8 cellular contexts compared by ENCODE assay signal in the genomic region with DNA sequence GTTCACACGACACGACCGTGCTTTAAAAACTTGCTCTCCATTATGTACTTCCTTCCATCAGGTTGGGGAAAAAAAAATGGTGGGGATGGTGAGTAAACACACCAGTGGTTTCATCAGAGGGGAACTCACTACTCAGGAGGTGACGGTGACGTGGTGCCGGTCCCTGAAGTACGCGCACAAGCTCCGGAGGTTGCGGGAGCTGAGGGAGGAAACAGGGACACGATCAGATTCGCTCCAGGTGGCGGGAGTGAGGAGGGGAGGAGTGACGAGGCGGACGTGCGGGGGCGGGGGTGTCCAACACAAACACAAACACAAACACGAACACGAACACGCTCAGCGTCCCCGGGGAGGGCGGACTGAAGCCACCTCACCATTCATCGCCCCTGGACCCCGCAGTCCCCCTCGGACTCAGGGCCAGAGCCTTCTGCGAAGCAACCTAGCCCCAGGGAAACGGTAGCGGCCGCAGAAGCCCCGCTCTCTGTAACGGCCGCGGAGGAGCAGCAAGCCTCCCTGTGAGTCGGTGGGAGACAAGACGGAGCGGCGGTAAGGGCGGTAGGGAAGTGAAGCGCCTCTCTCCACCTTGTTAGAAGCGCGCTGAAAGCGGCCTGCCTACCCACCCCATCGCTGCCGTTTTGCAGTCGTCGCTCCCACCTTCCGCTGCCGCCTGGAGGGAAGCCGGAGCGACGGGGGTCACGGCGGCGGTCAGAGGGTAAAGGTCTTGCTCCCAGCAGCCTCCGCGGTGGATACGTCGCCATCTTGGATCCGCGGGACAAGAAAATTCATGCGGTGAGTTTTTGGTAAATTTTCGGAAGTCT. TPM values are rescaled to one million over a fixed set of nuclear protein-coding genes. Genes with fewer than 3 reads are reported as not detected.
A peak's percentile ranks its signal among the peaks of the same experiment; 100 is the strongest.
DNase-seq lines count a peak whose midpoint lies in the region; ATAC-seq, FAIRE-seq and TF ChIP-seq lines count a peak whose summit lies in the region.

CNOT2 (plus strand) TSS at position 739 of the 815 bp plus-strand sequence. CDS start 34,794 bp downstream, outside the sequence.

- no peaks in the 10 kb centered on the region for H3K36me3 ChIP-seq in bronchial epithelial cell (ENCODE audit: control insufficient read depth, insufficient read depth, low read length)

- H3K27ac ChIP-seq in AG04450 (ENCODE audit: low read depth, low read length), result peak within 1 kb of the TSS; percentile 99

- H3K4me3 ChIP-seq in AG04450 (ENCODE audit: low read depth, low read length), result peak within 1 kb of the TSS; percentile 85
- H3K4me3 ChIP-seq in bronchial epithelial cell (ENCODE audit: low read depth, low read length), result peak within 1 kb of the TSS; percentile 89

- no peak for TF ChIP-seq CTCF in AG04450 (IDR thresholded peaks at IDR 0.05; ENCODE audit: low read depth, low read length)
- no peak for TF ChIP-seq CTCF in WTC11 (IDR thresholded peaks at IDR 0.05)
- no peak for TF ChIP-seq CTCF in bronchial epithelial cell (IDR thresholded peaks at IDR 0.05; ENCODE audit: insufficient read depth, low read length, severe bottlenecking)

- no peak for FAIRE-seq in bronchial epithelial cell (lab: Jason Lieb, UNC)

- POLR2A ChIA-PET in AG04450 (lab: Yijun Ruan, JAX) (interaction anchor here (1.0 kb wide), 1 partner anchor 41 kb away, joined by 3 read pairs; no protein-coding TSS in a partner anchor), WTC11 (lab: Charles Lee) (interaction anchor here (1.0 to 2.5 kb wide), 2 partner anchors 45 to 123 kb away, joined by 3 to 12 read pairs; partner anchors contain the start of gene KCNMB4)

- peak within 1 kb of the TSS; percentile 99 for H3K4me3 Mint-ChIP-seq in WTC11
- peak within 1 kb of the TSS; percentile 94 to 100 (median 99) for H3K4me3 Mint-ChIP-seq in immature natural killer cell

- ATAC-seq in GM18907 (IDR thresholded peaks at IDR 0.05; ENCODE audit: unreplicated experiment) (peak; percentile 78), HG03139 (IDR thresholded peaks at IDR 0.05; ENCODE audit: unreplicated experiment) (peak; percentile 62), WTC11 (peak; percentile 88)

- H3K4me1 Mint-ChIP-seq in WTC11 (peaks cover 56% of the 10 kb centered on the region), immature natural killer cell (peaks cover 69 to 80% of the 10 kb centered on the region in 2 donors)

- H3K9me3 Mint-ChIP-seq in WTC11 (no peaks in the 10 kb centered on the region), immature natural killer cell (no peaks in the 10 kb centered on the region)

- no peaks in the 10 kb centered on the region for H3K27me3 Mint-ChIP-seq in WTC11 (ENCODE audit: low read depth)
- H3K27me3 Mint-ChIP-seq in immature natural killer cell (ENCODE audit: low read depth in 3 of 3), result peaks cover 22 to 31% (median 23%) of the 10 kb centered on the region in 3 donors

- peak within 1 kb of the TSS; percentile 100 for H3K27ac Mint-ChIP-seq in WTC11
- peak within 1 kb of the TSS; percentile 98 to 100 (median 99) for H3K27ac Mint-ChIP-seq in immature natural killer cell

- CTCF ChIA-PET in AG04450 (lab: Charles Lee) (no interaction called here), WTC11 (lab: Charles Lee) (no interaction called here)

- H3K27me3 ChIP-seq in AG04450 (ENCODE audit: control insufficient read depth, insufficient read depth, low read length) (no peaks in the 10 kb centered on the region), bronchial epithelial cell (ENCODE audit: control insufficient read depth, insufficient read depth, low read length) (no peaks in the 10 kb centered on the region)

- H3K36me3 Mint-ChIP-seq in WTC11 (peaks cover 35% of the 10 kb centered on the region), immature natural killer cell (peaks cover 14 to 23% (median 21%) of the 10 kb centered on the region in 3 donors)

- DNase-seq in AG04450 (ENCODE audit: low read depth, low spot score) (peak; percentile 48), NCI-H2227 treated with DMSO at 0.1 percent for 48 hours (lab: John Stamatoyannopoulos, UW) (peak; percentile 90), WTC11 (ENCODE audit: low spot score) (peak; percentile 88), bronchial epithelial cell (ENCODE audit: low read depth) (peak; percentile 91), immature natural killer cell (peak; percentile 86 to 91 (median 89)), smooth muscle cell of the brain vasculature (ENCODE audit: low read depth, low spot score) (peak; percentile 62)

- H3K9me3 ChIP-seq in AG04450 (ENCODE audit: control insufficient read depth, insufficient read depth, low read length), result no peaks in the 10 kb centered on the region

TF ChIP-seq in WTC11, 78 proteins besides CTCF, POLR2A, EP300 and RAD21 (continues in another document):
- TF ChIP-seq IRF2 (CRISPR knock-in tag; IDR thresholded peaks at IDR 0.05; ENCODE audit: borderline replicate concordance, low read depth) (no peak), ZSCAN18 (CRISPR knock-in tag; IDR thresholded peaks at IDR 0.05) (no peak), USF2 (CRISPR knock-in tag; IDR thresholded peaks at IDR 0.05) (peak; percentile 30), ARID4B (CRISPR knock-in tag; IDR thresholded peaks at IDR 0.05; ENCODE audit: borderline replicate concordance) (peak; percentile 55), PREB (CRISPR knock-in tag; IDR thresholded peaks at IDR 0.05; ENCODE audit: borderline replicate concordance) (no peak), JUN (CRISPR knock-in tag; IDR thresholded peaks at IDR 0.05) (peak; percentile 19; the same call in 1 of the 2 replicates), CREB1 (CRISPR knock-in tag; IDR thresholded peaks at IDR 0.05) (0 out of 2 replicates have a peak, but pooled peaks have one; percentile 51), FOXP1 (CRISPR knock-in tag; IDR thresholded peaks at IDR 0.05; ENCODE audit: borderline replicate concordance) (peak; percentile 69), MAX (CRISPR knock-in tag; IDR thresholded peaks at IDR 0.05) (peak; percentile 54)

RNA-seq across cellular contexts. Expression of gene CNOT2, which starts in this region (rescaled TPM):
- polyA plus RNA-seq in AG04450 (2011; rRNA removed), result 74.3 and 77.2 TPM in 2 replicates
- polyA minus RNA-seq in AG04450 (2011; rRNA and poly(A)+ RNA removed), result 149 and 186 TPM in 2 replicates
- total RNA-seq in WTC11 (2021), result 59.7 to 64.7 TPM (median 60.5 TPM) in 3 replicates
- 116 and 130 TPM in 2 replicates for total RNA-seq in bronchial epithelial cell
- 100 to 1,000 TPM in 2 of 3 donors, 10 to 100 TPM in 1; 84.6 to 126 (median 114) TPM for polyA plus RNA-seq in immature natural killer cell

Comparison
In these comparisons a context has a peak if more than half of its experiments do, and no peak if none do; other contexts are left out.
1. Peak in every context shown above with its lines: DNase-seq, ATAC-seq, H3K4me3 ChIP-seq and H3K27ac ChIP-seq.